Comparison of ENCODE assay signal across 1 cellular context in the genomic region with DNA sequence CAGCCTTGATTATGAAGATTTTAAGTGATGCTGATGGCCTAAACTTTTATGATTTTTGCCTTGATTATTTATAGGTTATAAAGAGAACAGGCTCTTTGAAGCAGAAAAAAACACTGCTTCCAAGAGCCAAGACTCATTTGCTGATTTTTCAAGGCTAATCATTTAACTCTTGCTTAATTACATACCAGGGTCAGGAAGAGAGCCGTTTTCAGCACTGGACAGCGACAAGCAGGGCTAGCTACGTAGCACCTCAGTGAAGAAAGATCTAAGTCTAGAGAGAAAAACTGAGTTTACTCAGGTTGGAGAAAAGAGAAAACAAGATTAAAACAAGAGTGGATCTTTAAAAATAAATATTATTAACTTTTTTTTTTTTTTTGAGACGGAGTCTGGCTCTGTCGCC.
TF ChIP-seq lines count a peak whose summit lies in the region.

No MANE protein-coding gene starts in this region.

TF ChIP-seq in H1, 55 proteins besides CTCF, POLR2A, EP300 and RAD21 (continued from another document):
- no peak for TF ChIP-seq RBBP5 (IDR thresholded peaks at IDR 0.05; ENCODE audit: borderline replicate concordance, low read depth, low read length)
- TF ChIP-seq, protein P1, sequence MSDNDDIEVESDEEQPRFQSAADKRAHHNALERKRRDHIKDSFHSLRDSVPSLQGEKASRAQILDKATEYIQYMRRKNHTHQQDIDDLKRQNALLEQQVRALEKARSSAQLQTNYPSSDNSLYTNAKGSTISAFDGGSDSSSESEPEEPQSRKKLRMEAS (IDR thresholded peaks at IDR 0.05): no peak
- peak; percentile 59 for TF ChIP-seq CREB1 (IDR thresholded peaks at IDR 0.05)
